ENCODE assay signal across 11 cellular contexts in genomic region chr5:119551819-119552218, GRCh38.
"Had no signal": no experiment of that assay in that cellular context is flagged by ENCODE, and none has a peak within 500 bp of the region (broad histone marks: within the 10 kb centered on the region; RNA-seq: fewer than 3 reads in every experiment).

No MANE protein-coding gene starts in this region.

- DNase-seq: GM23248, GOT3, H7, H9, HCEC 1CT, HFFc6 had no signal

- H3K4me1 ChIP-seq: HAP-1 had no signal

- H3K36me3 ChIP-seq: HAP-1 had no signal

- FAIRE-seq: H1, H54 had no signal

- H3K27ac Mint-ChIP-seq: GM23338, H9, HFFc6 had no signal

- H3K9me3 Mint-ChIP-seq: GM23338, H9, HFFc6 had no signal

- H3K4me2 ChIP-seq: GM23338 had no signal

- H3K9ac ChIP-seq: GM23248 had no signal

- H3K27ac ChIP-seq: GM23248 had no signal

- H3K4me3 ChIP-seq: GM23248, GM23338, HAP-1 had no signal

- H2AFZ ChIP-seq: GM23248, GM23338 had no signal

- ATAC-seq: GM23338, HCT116 had no signal

- H3K9me3 ChIP-seq: HAP-1 had no signal

- H3K4me3 Mint-ChIP-seq: GM23338, H9, HFFc6 had no signal
